In the genomic region with DNA sequence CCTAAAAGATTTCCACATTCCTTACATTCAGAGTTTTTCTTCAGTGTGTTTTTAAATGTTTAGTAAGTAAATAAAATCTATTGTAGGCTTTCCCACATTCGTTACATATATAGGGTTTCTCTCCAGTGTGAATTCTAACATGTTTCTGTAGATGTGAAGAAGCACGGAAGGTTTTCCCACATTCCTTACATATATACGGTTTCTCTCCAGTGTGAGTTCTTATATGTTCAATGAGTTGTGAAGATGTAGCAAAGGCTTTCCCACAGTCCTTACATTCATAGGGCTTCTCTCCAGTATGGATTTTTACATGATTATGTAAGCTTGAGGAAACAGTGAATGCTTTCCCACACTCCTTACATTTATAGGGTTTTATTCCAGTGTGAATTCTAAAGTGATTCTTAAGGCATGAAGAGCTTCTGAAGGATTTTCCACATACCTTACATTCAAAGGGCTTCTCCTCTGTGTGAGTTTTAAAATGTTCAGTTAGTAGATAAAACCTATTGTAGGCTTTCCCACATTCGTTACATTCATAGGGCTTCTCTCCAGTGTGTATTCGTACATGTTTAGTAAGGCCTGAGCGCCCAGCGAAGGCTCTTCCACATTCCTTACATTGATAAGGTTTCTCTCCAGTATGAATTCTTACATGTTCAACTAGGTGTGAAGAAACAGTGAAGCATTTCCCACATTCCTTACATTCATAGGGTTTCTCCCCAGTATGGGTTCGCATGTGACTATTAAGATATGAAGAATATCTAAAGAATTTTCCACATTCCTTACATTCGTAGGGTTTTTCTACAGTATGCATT, we compare ENCODE assay signal across 12 cellular contexts. TPM values are rescaled to one million over a fixed set of nuclear protein-coding genes. Genes with fewer than 3 reads are reported as not detected.
DNase-seq lines count a peak whose midpoint lies in the region; ATAC-seq, FAIRE-seq and TF ChIP-seq lines count a peak whose summit lies in the region.
"Had no signal": no experiment of that assay in that cellular context is flagged by ENCODE, and none has a peak within 500 bp of the region (broad histone marks: within the 10 kb centered on the region; RNA-seq: fewer than 3 reads in every experiment).

No MANE protein-coding gene starts in this region.

- no peaks in the 10 kb centered on the region for H4K20me1 ChIP-seq in endothelial cell of umbilical vein (replicated peaks; ENCODE audit: control insufficient read depth, extremely low read depth, insufficient read depth, low read length)

- intact Hi-C loops in right cardiac atrium (cut with DNase I) (no loop called here), left ventricle myocardium inferior (cut with micrococcal nuclease) (no loop called here), endothelial cell of umbilical vein (cut with micrococcal nuclease) (loop anchor here (2.0 kb wide), 1 partner anchor 27 kb away; a partner anchor contains a TSS)

- H2AFZ ChIP-seq in endothelial cell of umbilical vein (ENCODE audit: low read depth, low read length) = no peak overlapping the region

- H3K36me3 ChIP-seq in left ventricle myocardium inferior (peaks cover 100% of the 10 kb centered on the region), endothelial cell of umbilical vein (ENCODE audit: control insufficient read depth in 2 of 2, extremely low read depth in 1 of 2, insufficient read depth in 2 of 2, low read length in 2 of 2) (peaks cover 19 to 23% of the 10 kb centered on the region in 2 experiments)

- WGBS in right cardiac atrium = 95% methylated on average over 9 of the region's 9 CpGs

- POLR2A ChIA-PET in endothelial cell of umbilical vein (lab: Charles Lee) = no interaction called here

- peak overlapping the region; percentile 23 for H3K4me3 ChIP-seq in right cardiac atrium (ENCODE audit: low read length)
- no peak overlapping the region for H3K4me3 ChIP-seq in left ventricle myocardium inferior
- H3K4me3 ChIP-seq in endothelial cell of umbilical vein (replicated peaks in 1 of 3; ENCODE audit: insufficient read depth in 1 of 3, low read depth in 1 of 3, low read length in 3 of 3) = no peak overlapping the region
- H3K4me3 ChIP-seq: SJCRH30 had no signal

- H3K27me3 ChIP-seq in right cardiac atrium (ENCODE audit: control insufficient read depth, insufficient read depth) = no peaks in the 10 kb centered on the region
- no peaks in the 10 kb centered on the region for H3K27me3 ChIP-seq in left ventricle myocardium inferior (ENCODE audit: low read depth)
- H3K27me3 ChIP-seq in endothelial cell of umbilical vein (ENCODE audit: control insufficient read depth in 2 of 2, insufficient read depth in 2 of 2, low read length in 2 of 2) = no peaks in the 10 kb centered on the region
- H3K27me3 ChIP-seq: SJCRH30 had no signal

- H3K9me1 ChIP-seq in endothelial cell of umbilical vein (replicated peaks; ENCODE audit: control insufficient read depth, extremely low read depth, insufficient read depth, low read length) = no peaks in the 10 kb centered on the region

- H3K9ac ChIP-seq in endothelial cell of umbilical vein (replicated peaks; ENCODE audit: extremely low read depth, insufficient read depth, low read length) = no peak overlapping the region

- ATAC-seq in right cardiac atrium = no peak
- ATAC-seq in HG02884 (IDR thresholded peaks at IDR 0.05; ENCODE audit: unreplicated experiment) = no peak
- ATAC-seq: naive thymus-derived CD8-positive, alpha-beta T cell had no signal

- TSS peak; percentile 1 for BruUV-seq in endothelial cell of umbilical vein (replicated peaks; lab: Mats Ljungman, UMichigan)

- H3K27ac ChIP-seq in right cardiac atrium (ENCODE audit: low read length) (no peak overlapping the region), left ventricle myocardium inferior (replicated peaks) (no peak overlapping the region), endothelial cell of umbilical vein (ENCODE audit: insufficient read depth, low read depth, low read length) (no peak overlapping the region)
- H3K27ac ChIP-seq: SJCRH30 had no signal

- no peaks in the 10 kb centered on the region for H3K4me1 ChIP-seq in right cardiac atrium (ENCODE audit: control insufficient read depth, insufficient read depth, low read length)
- no peaks in the 10 kb centered on the region for H3K4me1 ChIP-seq in left ventricle myocardium inferior
- no peaks in the 10 kb centered on the region for H3K4me1 ChIP-seq in endothelial cell of umbilical vein (ENCODE audit: control insufficient read depth, extremely low read depth, insufficient read depth, low read length)
- H3K4me1 ChIP-seq: SJCRH30 had no signal

- TF ChIP-seq POLR2A in endothelial cell of umbilical vein (IDR thresholded peaks at IDR 0.05; ENCODE audit: low read depth, low read length) = no peak

- TF ChIP-seq CTCF in left ventricle myocardium inferior (IDR thresholded peaks at IDR 0.05; ENCODE audit: borderline replicate concordance) = no peak
- TF ChIP-seq CTCF in endothelial cell of umbilical vein (IDR thresholded peaks at IDR 0.05; ENCODE audit: extremely low read depth in 1 of 2, insufficient read depth in 1 of 2, low read depth in 1 of 2, low read length in 2 of 2) = no peak
- no peak for TF ChIP-seq CTCF in GM20000 (IDR thresholded peaks at IDR 0.05; ENCODE audit: extremely low read depth, missing control alignments)

- FAIRE-seq in endothelial cell of umbilical vein (lab: Jason Lieb, UNC) = no peak

- CTCF ChIA-PET in endothelial cell of umbilical vein (lab: Charles Lee) = no interaction called here

- H3K79me2 ChIP-seq in endothelial cell of umbilical vein (ENCODE audit: control insufficient read depth, insufficient read depth, low read length) = peaks cover 28% of the 10 kb centered on the region

- DNase-seq in right cardiac atrium (no peak), left ventricle myocardium inferior (no peak), OCI-M1 (lab: John Stamatoyannopoulos, UW) (peak; percentile 40), endothelial cell of umbilical vein (ENCODE audit: low read depth, low spot score) (no peak), GM20000 (ENCODE audit: low spot score) (no peak), mesenteric fat pad (ENCODE audit: low spot score) (no peak), kidney glomerular epithelial cell (lab: John Stamatoyannopoulos, UW) (no peak)
- DNase-seq: activated naive CD4-positive, alpha-beta T cell treated with anti-CD3 and anti-CD28 coated beads, Interleukin-2, amount 50 U/mL, for 16 hours; stimulated activated naive B cell treated with anti-CD40 and anti-IgM and Interleukin-4, amounts not matched to agents 10 μg/mL and 1 μg/mL and 100 μg/mL, for 72 hours had no signal

- no peak overlapping the region for H3K4me2 ChIP-seq in endothelial cell of umbilical vein (ENCODE audit: insufficient read depth, low read length)

- dilution Hi-C loops in endothelial cell of umbilical vein (cut with MboI; ENCODE audit: extremely low pct_ligation_motif_present, low sequenced_read_pairs) = no loop called here

- H3K9me3 ChIP-seq in right cardiac atrium (ENCODE audit: control insufficient read depth, low read length) (peaks cover 21% of the 10 kb centered on the region), left ventricle myocardium inferior (replicated peaks) (peaks cover 100% of the 10 kb centered on the region), endothelial cell of umbilical vein (replicated peaks; ENCODE audit: control insufficient read depth, insufficient read depth, low read length) (peaks cover 38% of the 10 kb centered on the region)

TF ChIP-seq in endothelial cell of umbilical vein, 7 proteins besides CTCF, POLR2A, EP300 and RAD21 (continues in another document):
- TF ChIP-seq FOS (IDR thresholded peaks at IDR 0.05; ENCODE audit: borderline replicate concordance, insufficient read depth, low read length) (no peak), EZH2 (IDR thresholded peaks at IDR 0.05; ENCODE audit: borderline replicate concordance, low read depth, low read length, severe bottlenecking) (no peak), JUN (IDR thresholded peaks at IDR 0.05; ENCODE audit: borderline replicate concordance, insufficient read depth, insufficient read length, low read depth) (no peak), MYC (IDR thresholded peaks at IDR 0.05; ENCODE audit: low read depth, low read length) (no peak)

RNA-seq across cellular contexts. Expression of a gene that starts 18.2 kb away (rescaled TPM):
- 10 to 100 TPM; 15.1 to 26.1 (median 17.0) TPM for total RNA-seq in right cardiac atrium
- 5.7 TPM for polyA plus RNA-seq in right cardiac atrium
- total RNA-seq in left ventricle myocardium inferior = 18.0 TPM
- 21.4 and 25.1 TPM in 2 replicates for total RNA-seq in endothelial cell of umbilical vein
- polyA plus RNA-seq in endothelial cell of umbilical vein = 1.9 and 2.3 TPM in 2 replicates
- polyA plus RNA-seq in endothelial cell of umbilical vein (2011; cell fraction: cytosol; rRNA removed) = 2.5 TPM in 2 replicates
- polyA plus RNA-seq in endothelial cell of umbilical vein (2011; cell fraction: nucleus; rRNA removed) = 5.7 and 7.8 TPM in 2 replicates
- polyA plus RNA-seq in endothelial cell of umbilical vein (2012) = 6.2 and 7.5 TPM in 2 replicates
- 15.1 and 16.7 TPM in 2 replicates for polyA minus RNA-seq in endothelial cell of umbilical vein
- polyA minus RNA-seq in endothelial cell of umbilical vein (2011; cell fraction: cytosol; rRNA and poly(A)+ RNA removed) = 20.8 TPM
- polyA minus RNA-seq in endothelial cell of umbilical vein (2011; cell fraction: nucleus; rRNA and poly(A)+ RNA removed) = 9.1 and 12.2 TPM in 2 replicates
- total RNA-seq in mesenteric fat pad = 31.5 TPM

RNA-seq across cellular contexts. Expression of a gene that starts 27.7 kb away (rescaled TPM):
- total RNA-seq in right cardiac atrium (10 to 100 TPM; 15.8 to 19.6 (median 16.8) TPM), left ventricle myocardium inferior (14.1 TPM), endothelial cell of umbilical vein (14.6 and 16.1 TPM in 2 replicates), mesenteric fat pad (13.3 TPM)
- polyA plus RNA-seq in right cardiac atrium (4.2 TPM), endothelial cell of umbilical vein (2.0 and 2.4 TPM in 2 replicates)
- polyA plus RNA-seq in endothelial cell of umbilical vein (2011; cell fraction: cytosol; rRNA removed) = 4.1 and 4.2 TPM in 2 replicates
- polyA plus RNA-seq in endothelial cell of umbilical vein (2011; cell fraction: nucleus; rRNA removed) = 6.8 and 8.0 TPM in 2 replicates
- 6.0 and 6.9 TPM in 2 replicates for polyA plus RNA-seq in endothelial cell of umbilical vein (2012)
- 16.6 and 17.2 TPM in 2 replicates for polyA minus RNA-seq in endothelial cell of umbilical vein
- polyA minus RNA-seq in endothelial cell of umbilical vein (2011; cell fraction: cytosol; rRNA and poly(A)+ RNA removed) = 5.7 TPM
- polyA minus RNA-seq in endothelial cell of umbilical vein (2011; cell fraction: nucleus; rRNA and poly(A)+ RNA removed) = 8.0 and 8.9 TPM in 2 replicates

RNA-seq across cellular contexts. Expression of a gene that starts 54.9 kb away (rescaled TPM):
- total RNA-seq in right cardiac atrium (10 to 100 TPM; 20.3 to 24.5 (median 22.7) TPM), left ventricle myocardium inferior (17.8 TPM), endothelial cell of umbilical vein (39.4 and 44.9 TPM in 2 replicates), mesenteric fat pad (21.3 TPM)
- polyA plus RNA-seq in right cardiac atrium (10.1 TPM), endothelial cell of umbilical vein (22.8 and 23.7 TPM in 2 replicates)
- polyA plus RNA-seq in endothelial cell of umbilical vein (2011; cell fraction: cytosol; rRNA removed) = 16.8 and 20.0 TPM in 2 replicates
- polyA plus RNA-seq in endothelial cell of umbilical vein (2011; cell fraction: nucleus; rRNA removed) = 50.3 and 70.7 TPM in 2 replicates
- polyA plus RNA-seq in endothelial cell of umbilical vein (2012) = 38.8 and 41.7 TPM in 2 replicates
- 67.6 and 97.1 TPM in 2 replicates for polyA minus RNA-seq in endothelial cell of umbilical vein
- polyA minus RNA-seq in endothelial cell of umbilical vein (2011; cell fraction: cytosol; rRNA and poly(A)+ RNA removed) = 19.3 TPM
- 44.7 and 49.7 TPM in 2 replicates for polyA minus RNA-seq in endothelial cell of umbilical vein (2011; cell fraction: nucleus; rRNA and poly(A)+ RNA removed)
